In the genomic region with DNA sequence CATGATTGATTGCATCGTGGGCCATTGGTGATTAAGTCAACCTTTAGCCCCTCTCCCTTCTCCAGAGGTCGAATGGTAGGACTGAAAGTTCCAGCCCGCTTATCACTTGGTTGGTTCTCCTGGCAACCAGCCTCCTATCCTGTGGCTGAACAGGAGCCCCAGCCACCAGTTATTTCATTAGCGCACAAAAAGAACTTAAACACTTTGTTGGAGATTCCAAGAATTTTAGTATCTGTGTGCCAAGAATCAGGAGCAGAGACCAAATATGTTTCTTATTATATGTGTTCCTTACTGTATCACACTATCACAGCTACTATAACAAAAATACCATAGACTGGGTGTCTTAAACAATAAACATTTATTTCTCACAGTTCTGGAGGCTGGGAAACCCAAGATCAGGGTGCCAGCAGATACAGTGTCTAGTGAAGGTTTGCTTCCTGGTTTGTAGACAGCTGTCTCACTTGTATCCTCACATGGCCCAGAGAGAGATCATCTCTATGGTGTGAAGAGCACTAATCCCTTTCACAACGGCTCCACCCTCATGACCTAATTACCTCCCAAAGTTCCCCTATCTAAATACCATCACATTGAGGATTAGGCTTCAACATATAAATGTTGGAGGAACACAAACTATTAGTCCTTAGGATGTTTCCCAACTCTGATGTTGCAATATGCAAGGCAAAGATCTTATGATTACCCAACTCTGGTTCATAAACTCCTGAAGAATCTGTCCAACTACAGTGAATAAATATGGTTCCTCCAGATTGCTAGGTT, we compare ENCODE assay signal across 10 cellular contexts. TPM values are rescaled to one million over a fixed set of nuclear protein-coding genes. Genes with fewer than 3 reads are reported as not detected.
DNase-seq lines count a peak whose midpoint lies in the region; TF ChIP-seq lines count a peak whose summit lies in the region.
"Had no signal": no experiment of that assay in that cellular context is flagged by ENCODE, and none has a peak within 500 bp of the region (broad histone marks: within the 10 kb centered on the region; RNA-seq: fewer than 3 reads in every experiment).

No MANE protein-coding gene starts in this region.

- POLR2A ChIA-PET in activated CD4-positive, alpha-beta T cell treated with anti-CD3 and anti-CD28 coated beads, Interleukin-2, amount 10 ng/mL, durations not matched to agents 7 days and 5 days (lab: Charles Lee), result no interaction called here

- H3K4me3 ChIP-seq in BLaER1 treated with 17β-estradiol and CSF1 and Interleukin-3, amounts not matched to agents 10 nM and 100 nM, result no peak overlapping the region
- H3K4me3 ChIP-seq in epithelial cell of esophagus (ENCODE audit: low read length), result no peak overlapping the region

- H3K9ac ChIP-seq in BLaER1 treated with 17β-estradiol and CSF1 and Interleukin-3, amounts not matched to agents 10 nM and 100 nM, result peak overlapping the region in 1 of 11 experiments; percentile 20; a peak in 1 of 22 replicates

- peaks cover 20 to 38% (median 21%) of the 10 kb centered on the region in 11 experiments for H3K9me3 ChIP-seq in BLaER1 treated with 17β-estradiol and CSF1 and Interleukin-3, amounts not matched to agents 10 nM and 100 nM (replicated peaks in 1 of 11)

- TF ChIP-seq CTCF in epithelial cell of esophagus (IDR thresholded peaks at IDR 0.05; ENCODE audit: insufficient read depth, low read depth, low read length, missing control alignments) (no peak), nephron progenitor cell (IDR thresholded peaks at IDR 0.05) (no peak), glutamatergic neuron (IDR thresholded peaks at IDR 0.05; ENCODE audit: partially characterized antibody, unreplicated experiment) (no peak)

- CTCF ChIA-PET in activated CD4-positive, alpha-beta T cell treated with anti-CD3 and anti-CD28 coated beads, Interleukin-2, amount 10 ng/mL, durations not matched to agents 7 days and 5 days (lab: Charles Lee), result interaction anchor here (0.9 to 2.8 kb wide), 4 partner anchors 8 to 53 kb away, joined by 3 to 13 read pairs (median 6); no protein-coding TSS in a partner anchor

- H3K36me3 Mint-ChIP-seq in nephron progenitor cell (ENCODE audit: low read depth), result peaks cover 78% of the 10 kb centered on the region
- H3K36me3 Mint-ChIP-seq in glutamatergic neuron (ENCODE audit: unreplicated experiment), result no peaks in the 10 kb centered on the region
- peaks cover 74% of the 10 kb centered on the region for H3K36me3 Mint-ChIP-seq in activated CD4-positive, alpha-beta T cell treated with anti-CD3 and anti-CD28 coated beads, Interleukin-2, amount 10 ng/mL, durations not matched to agents 7 days and 5 days (ENCODE audit: low read depth)

- H3K4me3 Mint-ChIP-seq in nephron progenitor cell, result no peak overlapping the region
- no peak overlapping the region for H3K4me3 Mint-ChIP-seq in glutamatergic neuron (ENCODE audit: unreplicated experiment)
- no peak overlapping the region for H3K4me3 Mint-ChIP-seq in activated CD4-positive, alpha-beta T cell treated with anti-CD3 and anti-CD28 coated beads, Interleukin-2, amount 10 ng/mL, durations not matched to agents 7 days and 5 days
- H3K4me3 Mint-ChIP-seq: neural crest cell had no signal

- peaks cover 0 to 58% (median 8%) of the 10 kb centered on the region in 10 experiments; a peak in 13 of 20 replicates for H3K4me1 ChIP-seq in BLaER1 treated with 17β-estradiol and CSF1 and Interleukin-3, amounts not matched to agents 10 nM and 100 nM

- H3K4me1 Mint-ChIP-seq in nephron progenitor cell, result peaks cover 6% of the 10 kb centered on the region
- no peaks in the 10 kb centered on the region for H3K4me1 Mint-ChIP-seq in glutamatergic neuron (ENCODE audit: low read depth, unreplicated experiment)
- H3K4me1 Mint-ChIP-seq in activated CD4-positive, alpha-beta T cell treated with anti-CD3 and anti-CD28 coated beads, Interleukin-2, amount 10 ng/mL, durations not matched to agents 7 days and 5 days, result peaks cover 39% of the 10 kb centered on the region

- H3K4me2 ChIP-seq in BLaER1 treated with 17β-estradiol and CSF1 and Interleukin-3, amounts not matched to agents 10 nM and 100 nM, result peak overlapping the region in 5 of 11 experiments; percentile 32 to 86 (median 44); a peak in 10 of 22 replicates

- peak overlapping the region; percentile 70 for H3K27ac Mint-ChIP-seq in nephron progenitor cell
- no peak overlapping the region for H3K27ac Mint-ChIP-seq in glutamatergic neuron (ENCODE audit: unreplicated experiment)
- H3K27ac Mint-ChIP-seq in activated CD4-positive, alpha-beta T cell treated with anti-CD3 and anti-CD28 coated beads, Interleukin-2, amount 10 ng/mL, durations not matched to agents 7 days and 5 days, result no peak overlapping the region

- H3K27me3 ChIP-seq in BLaER1 treated with 17β-estradiol and CSF1 and Interleukin-3, amounts not matched to agents 10 nM and 100 nM, result no peaks in the 10 kb centered on the region

- H3K9me3 Mint-ChIP-seq in nephron progenitor cell (peaks cover 26% of the 10 kb centered on the region), glutamatergic neuron (ENCODE audit: unreplicated experiment) (no peaks in the 10 kb centered on the region)
- peaks cover 2% of the 10 kb centered on the region for H3K9me3 Mint-ChIP-seq in activated CD4-positive, alpha-beta T cell treated with anti-CD3 and anti-CD28 coated beads, Interleukin-2, amount 10 ng/mL, durations not matched to agents 7 days and 5 days

- peak overlapping the region in 6 of 11 experiments; percentile 4 to 74 (median 51); a peak in 9 of 22 replicates for H3K27ac ChIP-seq in BLaER1 treated with 17β-estradiol and CSF1 and Interleukin-3, amounts not matched to agents 10 nM and 100 nM

- DNase-seq in NOMO-1 treated with dmso at 0.1 percent for 144 hours (lab: John Stamatoyannopoulos, UW; ENCODE audit: unreplicated experiment) (peak; percentile 88), epithelial cell of esophagus (ENCODE audit: low read depth) (peak; percentile 97), nephron progenitor cell (no peak), glutamatergic neuron (no peak), SW480 (ENCODE audit: low spot score) (no peak), NCI-H1048 (lab: John Stamatoyannopoulos, UW) (no peak)
- DNase-seq in activated CD4-positive, alpha-beta T cell treated with anti-CD3 and anti-CD28 coated beads, Interleukin-2, amount 10 ng/mL, durations not matched to agents 7 days and 5 days, result no peak
- DNase-seq: H7 had no signal

- H3K36me3 ChIP-seq in BLaER1 treated with 17β-estradiol and CSF1 and Interleukin-3, amounts not matched to agents 10 nM and 100 nM, result peaks cover 76 to 99% (median 92%) of the 10 kb centered on the region in 11 experiments

- H3K27me3 Mint-ChIP-seq in nephron progenitor cell (ENCODE audit: low read depth, poor library complexity), result no peaks in the 10 kb centered on the region
- H3K27me3 Mint-ChIP-seq in glutamatergic neuron (ENCODE audit: unreplicated experiment), result peaks cover 2% of the 10 kb centered on the region
- H3K27me3 Mint-ChIP-seq in activated CD4-positive, alpha-beta T cell treated with anti-CD3 and anti-CD28 coated beads, Interleukin-2, amount 10 ng/mL, durations not matched to agents 7 days and 5 days, result no peaks in the 10 kb centered on the region

- peaks cover 0 to 25% (median 0%) of the 10 kb centered on the region in 11 experiments; a peak in 4 of 22 replicates for H4K20me1 ChIP-seq in BLaER1 treated with 17β-estradiol and CSF1 and Interleukin-3, amounts not matched to agents 10 nM and 100 nM

RNA-seq across cellular contexts. Expression of gene APH1B, which starts 30.5 kb away (rescaled TPM):
- total RNA-seq in glutamatergic neuron (ENCODE audit: unreplicated experiment), result 27.8 TPM
- 1 to 10 TPM; 7.3 to 9.1 TPM for total RNA-seq in activated CD4-positive, alpha-beta T cell treated with anti-CD3 and anti-CD28 coated beads, Interleukin-2, amount 10 ng/mL, durations not matched to agents 7 days and 5 days

RNA-seq across cellular contexts. Expression of gene RAB8B, which starts 57.5 kb away (rescaled TPM):
- 70.4 TPM for total RNA-seq in glutamatergic neuron (ENCODE audit: unreplicated experiment)
- 100 to 1,000 TPM; 115 to 150 TPM for total RNA-seq in activated CD4-positive, alpha-beta T cell treated with anti-CD3 and anti-CD28 coated beads, Interleukin-2, amount 10 ng/mL, durations not matched to agents 7 days and 5 days

Comparison
In these comparisons a context has a peak if more than half of its experiments do, and no peak if none do; other contexts are left out.
1. DNase-seq: peak in NOMO-1 treated with dmso at 0.1 percent for 144 hours (single experiment) and epithelial cell of esophagus (single experiment); none in nephron progenitor cell (single experiment), glutamatergic neuron (single experiment), activated CD4-positive, alpha-beta T cell treated with anti-CD3 and anti-CD28 coated beads, Interleukin-2, amount 10 ng/mL, durations not matched to agents 7 days and 5 days (single experiment), SW480 (single experiment) and NCI-H1048 (single experiment).